In the genomic region with DNA sequence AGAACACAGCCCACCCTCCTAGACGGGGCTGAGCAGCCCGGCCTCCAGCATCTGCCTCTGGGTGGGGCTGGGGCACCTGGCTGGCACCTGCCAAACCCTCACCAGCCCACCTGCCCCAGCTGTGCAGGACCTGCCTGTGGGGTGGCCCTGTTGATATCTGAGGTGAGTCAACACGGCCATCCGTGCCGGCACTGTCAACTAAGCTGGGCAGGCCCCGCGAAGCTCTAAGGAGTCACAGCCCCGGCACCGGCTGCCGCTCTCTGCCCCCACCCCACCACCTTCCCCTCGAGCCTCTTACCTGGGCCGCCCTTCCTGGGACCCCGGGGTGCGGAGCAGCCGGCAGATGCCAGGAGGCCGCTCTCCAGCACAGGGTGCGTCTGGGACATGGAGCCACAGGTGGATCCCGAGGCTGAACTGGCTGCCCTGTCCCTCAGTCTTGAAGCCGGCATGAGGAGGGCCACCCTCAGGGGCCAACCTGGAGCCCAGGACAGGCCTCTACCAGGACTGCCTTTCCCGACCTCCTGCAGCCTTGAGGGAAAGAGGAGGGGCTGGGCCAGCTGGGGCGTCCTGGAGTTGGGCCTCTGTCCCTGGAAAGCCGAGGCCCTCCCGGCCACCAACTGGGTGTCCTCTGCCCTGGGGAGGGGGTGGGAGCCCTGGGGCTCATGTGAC, we compare ENCODE assay signal across 14 cellular contexts.
A peak's percentile ranks its signal among the peaks of the same experiment; 100 is the strongest.
DNase-seq lines count a peak whose midpoint lies in the region; ATAC-seq lines count a peak whose summit lies in the region.
"Had no signal": no experiment of that assay in that cellular context is flagged by ENCODE, and none has a peak within 500 bp of the region (broad histone marks: within the 10 kb centered on the region; RNA-seq: fewer than 3 reads in every experiment).

No MANE protein-coding gene starts in this region.

- H3K4me3 Mint-ChIP-seq in dendritic cell treated with granulocyte-macrophage colony-stimulating factor and Interleukin-4, amounts not matched to agents 40 ng/mL and 50 ng/mL, for 4 days, result peak overlapping the region; percentile 97
- peak overlapping the region; percentile 94 for H3K4me3 Mint-ChIP-seq in stimulated activated memory B cell treated with anti-CD40 and anti-IgM and Interleukin-4, amounts not matched to agents 10 μg/mL and 1 μg/mL and 100 μg/mL, for 72 hours
- H3K4me3 Mint-ChIP-seq: activated naive CD8-positive, alpha-beta T cell; neural crest cell had no signal

- peaks cover 59% of the 10 kb centered on the region for H3K27me3 Mint-ChIP-seq in dendritic cell treated with granulocyte-macrophage colony-stimulating factor and Interleukin-4, amounts not matched to agents 40 ng/mL and 50 ng/mL, for 4 days
- no peaks in the 10 kb centered on the region for H3K27me3 Mint-ChIP-seq in stimulated activated memory B cell treated with anti-CD40 and anti-IgM and Interleukin-4, amounts not matched to agents 10 μg/mL and 1 μg/mL and 100 μg/mL, for 72 hours

- DNase-seq in NCI-H748 (lab: John Stamatoyannopoulos, UW; ENCODE audit: unreplicated experiment) (peak; percentile 11), NCI-H748 treated with DMSO at 0.1 percent for 48 hours (lab: John Stamatoyannopoulos, UW) (no peak), HPDE6-E6E7 (ENCODE audit: extremely low spot score) (no peak), NCI-H2171 treated with DMSO at 0.1 percent for 48 hours (lab: John Stamatoyannopoulos, UW) (no peak), NCI-H2029 (lab: John Stamatoyannopoulos, UW) (no peak)
- DNase-seq: 8988T, cerebellar nuclear complex, NCI-H1694, SK-N-SH had no signal

- H3K9me3 ChIP-seq in KOPT-K1 (ENCODE audit: insufficient read depth, low read length, poor library complexity, severe bottlenecking), result no peaks in the 10 kb centered on the region
- H3K9me3 ChIP-seq: SK-N-SH had no signal

- ATAC-seq in stimulated activated memory B cell treated with anti-CD40 and anti-IgM and Interleukin-4, amounts not matched to agents 10 μg/mL and 1 μg/mL and 100 μg/mL, for 72 hours, result peak; percentile 24

- H3K27ac Mint-ChIP-seq in dendritic cell treated with granulocyte-macrophage colony-stimulating factor and Interleukin-4, amounts not matched to agents 40 ng/mL and 50 ng/mL, for 4 days, result peak overlapping the region; percentile 93
- peak overlapping the region; percentile 90 for H3K27ac Mint-ChIP-seq in stimulated activated memory B cell treated with anti-CD40 and anti-IgM and Interleukin-4, amounts not matched to agents 10 μg/mL and 1 μg/mL and 100 μg/mL, for 72 hours
- H3K27ac Mint-ChIP-seq: activated naive CD8-positive, alpha-beta T cell had no signal

- intact Hi-C loops in dendritic cell treated with granulocyte-macrophage colony-stimulating factor and Interleukin-4, amounts not matched to agents 40 ng/mL and 50 ng/mL, for 4 days (cut with micrococcal nuclease), result loop anchor here (2.0 to 10.0 kb wide), 2 partner anchors 18 to 138 kb away; no protein-coding TSS in a partner anchor

- peaks cover 9% of the 10 kb centered on the region for H3K9me3 Mint-ChIP-seq in dendritic cell treated with granulocyte-macrophage colony-stimulating factor and Interleukin-4, amounts not matched to agents 40 ng/mL and 50 ng/mL, for 4 days
- peaks cover 15% of the 10 kb centered on the region for H3K9me3 Mint-ChIP-seq in stimulated activated memory B cell treated with anti-CD40 and anti-IgM and Interleukin-4, amounts not matched to agents 10 μg/mL and 1 μg/mL and 100 μg/mL, for 72 hours
- H3K9me3 Mint-ChIP-seq: neural crest cell had no signal

- peaks cover 68% of the 10 kb centered on the region for H3K4me1 Mint-ChIP-seq in dendritic cell treated with granulocyte-macrophage colony-stimulating factor and Interleukin-4, amounts not matched to agents 40 ng/mL and 50 ng/mL, for 4 days (ENCODE audit: low read depth)
- peaks cover 90% of the 10 kb centered on the region for H3K4me1 Mint-ChIP-seq in stimulated activated memory B cell treated with anti-CD40 and anti-IgM and Interleukin-4, amounts not matched to agents 10 μg/mL and 1 μg/mL and 100 μg/mL, for 72 hours

- no peaks in the 10 kb centered on the region for H3K36me3 ChIP-seq in KOPT-K1 (ENCODE audit: insufficient read depth, low read length)

- peaks cover 32% of the 10 kb centered on the region for H3K36me3 Mint-ChIP-seq in dendritic cell treated with granulocyte-macrophage colony-stimulating factor and Interleukin-4, amounts not matched to agents 40 ng/mL and 50 ng/mL, for 4 days (ENCODE audit: low read depth)
- peaks cover 34% of the 10 kb centered on the region for H3K36me3 Mint-ChIP-seq in stimulated activated memory B cell treated with anti-CD40 and anti-IgM and Interleukin-4, amounts not matched to agents 10 μg/mL and 1 μg/mL and 100 μg/mL, for 72 hours
- H3K36me3 Mint-ChIP-seq: activated naive CD8-positive, alpha-beta T cell had no signal

- peak overlapping the region; percentile 98 for H3K27ac ChIP-seq in KOPT-K1 (ENCODE audit: low read depth, low read length, poor library complexity, severe bottlenecking)
